20 cellular contexts compared by ENCODE assay signal in the genomic region with DNA sequence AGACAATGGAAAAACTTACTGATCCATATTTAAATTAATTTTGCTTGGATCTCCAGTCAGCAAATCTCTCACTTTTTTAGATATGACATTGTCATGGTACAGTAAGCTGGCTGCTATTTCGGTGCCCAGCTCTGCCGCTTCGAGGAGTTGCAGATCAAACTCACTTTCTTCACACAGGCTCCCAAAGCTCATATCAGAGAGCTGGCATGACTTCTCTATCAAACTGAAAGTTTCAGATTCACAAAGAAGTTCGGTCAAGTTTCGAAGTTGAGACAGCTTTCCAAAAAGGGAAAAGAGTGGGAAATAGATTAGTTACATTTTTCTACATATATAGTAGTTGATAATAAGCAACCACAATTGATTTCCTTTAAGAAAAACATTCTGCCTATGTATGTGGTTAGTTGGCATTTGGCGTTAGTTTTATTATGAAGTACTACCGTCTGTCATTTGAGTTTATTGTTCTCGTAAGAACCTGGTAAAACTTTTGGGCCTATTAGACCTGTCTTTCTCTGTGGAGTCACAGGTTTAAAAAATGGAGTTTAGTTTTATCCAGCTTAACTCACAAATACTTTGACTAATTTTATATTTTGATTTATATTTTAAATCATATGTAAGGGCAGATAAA.
DNase-seq lines count a peak whose midpoint lies in the region; ATAC-seq and TF ChIP-seq lines count a peak whose summit lies in the region.
"Had no signal": no experiment of that assay in that cellular context is flagged by ENCODE, and none has a peak within 500 bp of the region (broad histone marks: within the 10 kb centered on the region; RNA-seq: fewer than 3 reads in every experiment).

No MANE protein-coding gene starts in this region.

- no peaks in the 10 kb centered on the region for H3K27me3 Mint-ChIP-seq in activated T-cell treated with anti-CD3 and anti-CD28 coated beads, Interleukin-2, amount 50 U/mL, for 24 hours
- H3K27me3 Mint-ChIP-seq: CD4-positive, alpha-beta T cell had no signal

- WGBS in lower leg skin, 2 donors, result 92 to 95% methylated on average over 8 of the region's 8 CpGs

- peak; percentile 92 for DNase-seq in GM12865 (ENCODE audit: low read depth)
- no peak for DNase-seq in lower leg skin (ENCODE audit: low spot score in 2 of 2)
- no peak for DNase-seq in hypothalamus (lab: John Stamatoyannopoulos, UW)
- DNase-seq in activated T-cell treated with anti-CD3 and anti-CD28 coated beads, Interleukin-2, amount 50 U/mL, for 24 hours, result no peak
- DNase-seq: activated effector memory CD4-positive, alpha-beta T cell treated with anti-CD3 and anti-CD28 coated beads, Interleukin-2, amount 50 U/mL, for 16 hours; amniotic stem cell; CD4-positive, alpha-beta T cell; central memory CD4-positive, alpha-beta T cell; DMS53; KBM-7; NCI-H1092 treated with DMSO at 0.1 percent for 48 hours; stimulated activated CD4-positive, alpha-beta T cell treated with anti-CD3 and anti-CD28 coated beads, Interleukin-2, amount 100 ng/mL, for 48 hours had no signal

- no peaks in the 10 kb centered on the region for H3K9me3 Mint-ChIP-seq in activated T-cell treated with anti-CD3 and anti-CD28 coated beads, Interleukin-2, amount 50 U/mL, for 24 hours
- H3K9me3 Mint-ChIP-seq: CD4-positive, alpha-beta T cell; T-helper 2 cell treated with Interferon-gamma antibody and Interleukin-4, amounts not matched to agents 5 μg/mL and 100 μg/mL, for 36 hours had no signal

- no peak overlapping the region for H3K4me3 Mint-ChIP-seq in activated T-cell treated with anti-CD3 and anti-CD28 coated beads, Interleukin-2, amount 50 U/mL, for 24 hours
- H3K4me3 Mint-ChIP-seq: CD4-positive, alpha-beta T cell; T-helper 2 cell treated with Interferon-gamma antibody and Interleukin-4, amounts not matched to agents 5 μg/mL and 100 μg/mL, for 36 hours had no signal

- no peak for TF ChIP-seq POLR2A in lower leg skin (IDR thresholded peaks at IDR 0.05)

- no peaks in the 10 kb centered on the region for H3K4me1 Mint-ChIP-seq in activated T-cell treated with anti-CD3 and anti-CD28 coated beads, Interleukin-2, amount 50 U/mL, for 24 hours (ENCODE audit: low read depth)

- ATAC-seq in GM19438 (IDR thresholded peaks at IDR 0.05; ENCODE audit: low read depth, unreplicated experiment) (peak; percentile 64), HG02571 (IDR thresholded peaks at IDR 0.05; ENCODE audit: unreplicated experiment) (peak; percentile 44), HG03432 (IDR thresholded peaks at IDR 0.05; ENCODE audit: unreplicated experiment) (peak; percentile 77), HG02884 (IDR thresholded peaks at IDR 0.05; ENCODE audit: unreplicated experiment) (no peak)

- no peaks in the 10 kb centered on the region for H3K36me3 Mint-ChIP-seq in activated T-cell treated with anti-CD3 and anti-CD28 coated beads, Interleukin-2, amount 50 U/mL, for 24 hours (ENCODE audit: low read depth)

- intact Hi-C loops in lower leg skin (cut with DNase I; ENCODE audit: low total_unique reads), result no loop called here

- peak overlapping the region; percentile 54 for H3K4me3 ChIP-seq in GM12865 (ENCODE audit: low read depth, low read length)
- H3K4me3 ChIP-seq in lower leg skin (ENCODE audit: low read depth, poor library complexity, severe bottlenecking), result no peak overlapping the region
- H3K4me3 ChIP-seq: esophagus muscularis mucosa, lung, SJSA1 had no signal

- no peak overlapping the region for H3K27ac Mint-ChIP-seq in activated T-cell treated with anti-CD3 and anti-CD28 coated beads, Interleukin-2, amount 50 U/mL, for 24 hours
- H3K27ac Mint-ChIP-seq: CD4-positive, alpha-beta T cell; T-helper 2 cell treated with Interferon-gamma antibody and Interleukin-4, amounts not matched to agents 5 μg/mL and 100 μg/mL, for 36 hours had no signal

- TF ChIP-seq CTCF in GM12865 (IDR thresholded peaks at IDR 0.05; ENCODE audit: insufficient read depth, low read depth, low read length, missing control alignments) (no peak), lower leg skin (IDR thresholded peaks at IDR 0.05) (no peak)
